1 cellular context compared by ENCODE assay signal in the genomic region with DNA sequence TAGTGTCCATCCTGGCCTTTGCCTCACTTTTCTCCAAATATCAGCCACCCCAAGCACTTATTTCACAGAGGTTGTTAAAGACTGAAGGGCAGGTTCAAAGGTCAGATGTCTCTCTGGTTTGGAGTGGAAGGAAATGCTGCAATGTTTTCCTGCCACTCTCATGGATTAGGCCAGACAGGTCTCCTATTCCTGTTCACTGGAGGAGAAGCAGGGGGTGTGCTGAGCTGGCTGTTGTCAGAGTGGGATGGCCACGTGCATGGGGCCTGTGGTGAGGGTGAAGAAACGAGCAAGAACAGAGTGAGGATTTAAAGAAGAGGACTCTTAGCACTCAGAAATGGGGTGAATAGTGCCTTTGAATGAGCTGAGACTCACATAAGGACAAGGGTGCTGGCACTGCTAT.
TF ChIP-seq lines count a peak whose summit lies in the region.

No MANE protein-coding gene starts in this region.

TF ChIP-seq in HepG2, 621 proteins besides CTCF, POLR2A, EP300 and RAD21 (continues in another document):
- no peak; the same call in 1 of the 2 replicates for TF ChIP-seq HNF4G (IDR thresholded peaks at IDR 0.05; ENCODE audit: borderline replicate concordance, low read depth, low read length)
- TF ChIP-seq HNF4G (CRISPR knock-in tag; IDR thresholded peaks at IDR 0.05; ENCODE audit: borderline replicate concordance, low read depth), result 0 out of 2 replicates have a peak, but pooled peaks have one; percentile 53
- no peak for TF ChIP-seq CC2D1A (CRISPR knock-in tag; IDR thresholded peaks at IDR 0.05)
- no peak for TF ChIP-seq MXD4 (CRISPR knock-in tag; IDR thresholded peaks at IDR 0.05)
- TF ChIP-seq, protein P1, sequence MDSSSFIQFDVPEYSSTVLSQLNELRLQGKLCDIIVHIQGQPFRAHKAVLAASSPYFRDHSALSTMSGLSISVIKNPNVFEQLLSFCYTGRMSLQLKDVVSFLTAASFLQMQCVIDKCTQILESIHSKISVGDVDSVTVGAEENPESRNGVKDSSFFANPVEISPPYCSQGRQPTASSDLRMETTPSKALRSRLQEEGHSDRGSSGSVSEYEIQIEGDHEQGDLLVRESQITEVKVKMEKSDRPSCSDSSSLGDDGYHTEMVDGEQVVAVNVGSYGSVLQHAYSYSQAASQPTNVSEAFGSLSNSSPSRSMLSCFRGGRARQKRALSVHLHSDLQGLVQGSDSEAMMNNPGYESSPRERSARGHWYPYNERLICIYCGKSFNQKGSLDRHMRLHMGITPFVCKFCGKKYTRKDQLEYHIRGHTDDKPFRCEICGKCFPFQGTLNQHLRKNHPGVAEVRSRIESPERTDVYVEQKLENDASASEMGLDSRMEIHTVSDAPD (CRISPR knock-in tag; IDR thresholded peaks at IDR 0.05), result no peak
- TF ChIP-seq, protein P2, sequence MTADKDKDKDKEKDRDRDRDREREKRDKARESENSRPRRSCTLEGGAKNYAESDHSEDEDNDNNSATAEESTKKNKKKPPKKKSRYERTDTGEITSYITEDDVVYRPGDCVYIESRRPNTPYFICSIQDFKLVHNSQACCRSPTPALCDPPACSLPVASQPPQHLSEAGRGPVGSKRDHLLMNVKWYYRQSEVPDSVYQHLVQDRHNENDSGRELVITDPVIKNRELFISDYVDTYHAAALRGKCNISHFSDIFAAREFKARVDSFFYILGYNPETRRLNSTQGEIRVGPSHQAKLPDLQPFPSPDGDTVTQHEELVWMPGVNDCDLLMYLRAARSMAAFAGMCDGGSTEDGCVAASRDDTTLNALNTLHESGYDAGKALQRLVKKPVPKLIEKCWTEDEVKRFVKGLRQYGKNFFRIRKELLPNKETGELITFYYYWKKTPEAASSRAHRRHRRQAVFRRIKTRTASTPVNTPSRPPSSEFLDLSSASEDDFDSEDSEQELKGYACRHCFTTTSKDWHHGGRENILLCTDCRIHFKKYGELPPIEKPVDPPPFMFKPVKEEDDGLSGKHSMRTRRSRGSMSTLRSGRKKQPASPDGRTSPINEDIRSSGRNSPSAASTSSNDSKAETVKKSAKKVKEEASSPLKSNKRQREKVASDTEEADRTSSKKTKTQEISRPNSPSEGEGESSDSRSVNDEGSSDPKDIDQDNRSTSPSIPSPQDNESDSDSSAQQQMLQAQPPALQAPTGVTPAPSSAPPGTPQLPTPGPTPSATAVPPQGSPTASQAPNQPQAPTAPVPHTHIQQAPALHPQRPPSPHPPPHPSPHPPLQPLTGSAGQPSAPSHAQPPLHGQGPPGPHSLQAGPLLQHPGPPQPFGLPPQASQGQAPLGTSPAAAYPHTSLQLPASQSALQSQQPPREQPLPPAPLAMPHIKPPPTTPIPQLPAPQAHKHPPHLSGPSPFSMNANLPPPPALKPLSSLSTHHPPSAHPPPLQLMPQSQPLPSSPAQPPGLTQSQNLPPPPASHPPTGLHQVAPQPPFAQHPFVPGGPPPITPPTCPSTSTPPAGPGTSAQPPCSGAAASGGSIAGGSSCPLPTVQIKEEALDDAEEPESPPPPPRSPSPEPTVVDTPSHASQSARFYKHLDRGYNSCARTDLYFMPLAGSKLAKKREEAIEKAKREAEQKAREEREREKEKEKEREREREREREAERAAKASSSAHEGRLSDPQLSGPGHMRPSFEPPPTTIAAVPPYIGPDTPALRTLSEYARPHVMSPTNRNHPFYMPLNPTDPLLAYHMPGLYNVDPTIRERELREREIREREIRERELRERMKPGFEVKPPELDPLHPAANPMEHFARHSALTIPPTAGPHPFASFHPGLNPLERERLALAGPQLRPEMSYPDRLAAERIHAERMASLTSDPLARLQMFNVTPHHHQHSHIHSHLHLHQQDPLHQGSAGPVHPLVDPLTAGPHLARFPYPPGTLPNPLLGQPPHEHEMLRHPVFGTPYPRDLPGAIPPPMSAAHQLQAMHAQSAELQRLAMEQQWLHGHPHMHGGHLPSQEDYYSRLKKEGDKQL (CRISPR knock-in tag; IDR thresholded peaks at IDR 0.05; ENCODE audit: low read depth), result no peak
- TF ChIP-seq, protein P3, sequence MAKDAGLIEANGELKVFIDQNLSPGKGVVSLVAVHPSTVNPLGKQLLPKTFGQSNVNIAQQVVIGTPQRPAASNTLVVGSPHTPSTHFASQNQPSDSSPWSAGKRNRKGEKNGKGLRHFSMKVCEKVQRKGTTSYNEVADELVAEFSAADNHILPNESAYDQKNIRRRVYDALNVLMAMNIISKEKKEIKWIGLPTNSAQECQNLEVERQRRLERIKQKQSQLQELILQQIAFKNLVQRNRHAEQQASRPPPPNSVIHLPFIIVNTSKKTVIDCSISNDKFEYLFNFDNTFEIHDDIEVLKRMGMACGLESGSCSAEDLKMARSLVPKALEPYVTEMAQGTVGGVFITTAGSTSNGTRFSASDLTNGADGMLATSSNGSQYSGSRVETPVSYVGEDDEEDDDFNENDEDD (CRISPR knock-in tag; IDR thresholded peaks at IDR 0.05; ENCODE audit: borderline replicate concordance), result 0 out of 2 replicates have a peak, but pooled peaks have one; percentile 14
- no peak for TF ChIP-seq SUZ12 (IDR thresholded peaks at IDR 0.05; ENCODE audit: low read depth, low read length)
- no peak for TF ChIP-seq THYN1 (CRISPR knock-in tag; IDR thresholded peaks at IDR 0.05; ENCODE audit: borderline replicate concordance, low read depth)
- no peak for TF ChIP-seq ZNF292 (CRISPR knock-in tag; IDR thresholded peaks at IDR 0.05; ENCODE audit: borderline replicate concordance, low read depth)
- TF ChIP-seq POLR2AphosphoS5 (IDR thresholded peaks at IDR 0.05; ENCODE audit: low read depth, low read length), result no peak
- TF ChIP-seq, protein P4, sequence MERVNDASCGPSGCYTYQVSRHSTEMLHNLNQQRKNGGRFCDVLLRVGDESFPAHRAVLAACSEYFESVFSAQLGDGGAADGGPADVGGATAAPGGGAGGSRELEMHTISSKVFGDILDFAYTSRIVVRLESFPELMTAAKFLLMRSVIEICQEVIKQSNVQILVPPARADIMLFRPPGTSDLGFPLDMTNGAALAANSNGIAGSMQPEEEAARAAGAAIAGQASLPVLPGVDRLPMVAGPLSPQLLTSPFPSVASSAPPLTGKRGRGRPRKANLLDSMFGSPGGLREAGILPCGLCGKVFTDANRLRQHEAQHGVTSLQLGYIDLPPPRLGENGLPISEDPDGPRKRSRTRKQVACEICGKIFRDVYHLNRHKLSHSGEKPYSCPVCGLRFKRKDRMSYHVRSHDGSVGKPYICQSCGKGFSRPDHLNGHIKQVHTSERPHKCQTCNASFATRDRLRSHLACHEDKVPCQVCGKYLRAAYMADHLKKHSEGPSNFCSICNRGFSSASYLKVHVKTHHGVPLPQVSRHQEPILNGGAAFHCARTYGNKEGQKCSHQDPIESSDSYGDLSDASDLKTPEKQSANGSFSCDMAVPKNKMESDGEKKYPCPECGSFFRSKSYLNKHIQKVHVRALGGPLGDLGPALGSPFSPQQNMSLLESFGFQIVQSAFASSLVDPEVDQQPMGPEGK (CRISPR knock-in tag; IDR thresholded peaks at IDR 0.05), result no peak
- TF ChIP-seq HNF4A (CRISPR knock-in tag; IDR thresholded peaks at IDR 0.05), result peak; percentile 82
- no peak for TF ChIP-seq ZNF138 (CRISPR knock-in tag; IDR thresholded peaks at IDR 0.05; ENCODE audit: low read depth)
- TF ChIP-seq, protein P5, sequence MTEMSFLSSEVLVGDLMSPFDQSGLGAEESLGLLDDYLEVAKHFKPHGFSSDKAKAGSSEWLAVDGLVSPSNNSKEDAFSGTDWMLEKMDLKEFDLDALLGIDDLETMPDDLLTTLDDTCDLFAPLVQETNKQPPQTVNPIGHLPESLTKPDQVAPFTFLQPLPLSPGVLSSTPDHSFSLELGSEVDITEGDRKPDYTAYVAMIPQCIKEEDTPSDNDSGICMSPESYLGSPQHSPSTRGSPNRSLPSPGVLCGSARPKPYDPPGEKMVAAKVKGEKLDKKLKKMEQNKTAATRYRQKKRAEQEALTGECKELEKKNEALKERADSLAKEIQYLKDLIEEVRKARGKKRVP (CRISPR knock-in tag; IDR thresholded peaks at IDR 0.05), result peak in 1 of 2 experiments; percentile 41; a peak in 1 of 4 replicates
- TF ChIP-seq PPARG (CRISPR knock-in tag; conservative IDR thresholded peaks at IDR 0.05), result peak; percentile 68; the same call in 1 of the 2 replicates
- TF ChIP-seq PAF1 (CRISPR knock-in tag; IDR thresholded peaks at IDR 0.05), result no peak
- no peak for TF ChIP-seq ZNF460 (CRISPR knock-in tag; IDR thresholded peaks at IDR 0.05; ENCODE audit: borderline replicate concordance)
- TF ChIP-seq SMYD3 (CRISPR knock-in tag; IDR thresholded peaks at IDR 0.05), result no peak
- no peak for TF ChIP-seq HMG20B (CRISPR knock-in tag; conservative IDR thresholded peaks at IDR 0.05)
- TF ChIP-seq ZNF10 (CRISPR knock-in tag; IDR thresholded peaks at IDR 0.05; ENCODE audit: borderline replicate concordance, low read depth), result no peak
- TF ChIP-seq, protein P6, sequence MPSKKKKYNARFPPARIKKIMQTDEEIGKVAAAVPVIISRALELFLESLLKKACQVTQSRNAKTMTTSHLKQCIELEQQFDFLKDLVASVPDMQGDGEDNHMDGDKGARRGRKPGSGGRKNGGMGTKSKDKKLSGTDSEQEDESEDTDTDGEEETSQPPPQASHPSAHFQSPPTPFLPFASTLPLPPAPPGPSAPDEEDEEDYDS (CRISPR knock-in tag; IDR thresholded peaks at IDR 0.05), result no peak
- no peak for TF ChIP-seq ZNF83 (CRISPR knock-in tag; IDR thresholded peaks at IDR 0.05; ENCODE audit: borderline replicate concordance)
- TF ChIP-seq KDM6A (CRISPR knock-in tag; IDR thresholded peaks at IDR 0.05; ENCODE audit: low read depth), result 0 out of 2 replicates have a peak, but pooled peaks have one; percentile 24
- peak; percentile 57 for TF ChIP-seq NR2F6 (IDR thresholded peaks at IDR 0.05)
- TF ChIP-seq NR2F6 (CRISPR knock-in tag; IDR thresholded peaks at IDR 0.05), result peak; percentile 52
- TF ChIP-seq, protein P7, sequence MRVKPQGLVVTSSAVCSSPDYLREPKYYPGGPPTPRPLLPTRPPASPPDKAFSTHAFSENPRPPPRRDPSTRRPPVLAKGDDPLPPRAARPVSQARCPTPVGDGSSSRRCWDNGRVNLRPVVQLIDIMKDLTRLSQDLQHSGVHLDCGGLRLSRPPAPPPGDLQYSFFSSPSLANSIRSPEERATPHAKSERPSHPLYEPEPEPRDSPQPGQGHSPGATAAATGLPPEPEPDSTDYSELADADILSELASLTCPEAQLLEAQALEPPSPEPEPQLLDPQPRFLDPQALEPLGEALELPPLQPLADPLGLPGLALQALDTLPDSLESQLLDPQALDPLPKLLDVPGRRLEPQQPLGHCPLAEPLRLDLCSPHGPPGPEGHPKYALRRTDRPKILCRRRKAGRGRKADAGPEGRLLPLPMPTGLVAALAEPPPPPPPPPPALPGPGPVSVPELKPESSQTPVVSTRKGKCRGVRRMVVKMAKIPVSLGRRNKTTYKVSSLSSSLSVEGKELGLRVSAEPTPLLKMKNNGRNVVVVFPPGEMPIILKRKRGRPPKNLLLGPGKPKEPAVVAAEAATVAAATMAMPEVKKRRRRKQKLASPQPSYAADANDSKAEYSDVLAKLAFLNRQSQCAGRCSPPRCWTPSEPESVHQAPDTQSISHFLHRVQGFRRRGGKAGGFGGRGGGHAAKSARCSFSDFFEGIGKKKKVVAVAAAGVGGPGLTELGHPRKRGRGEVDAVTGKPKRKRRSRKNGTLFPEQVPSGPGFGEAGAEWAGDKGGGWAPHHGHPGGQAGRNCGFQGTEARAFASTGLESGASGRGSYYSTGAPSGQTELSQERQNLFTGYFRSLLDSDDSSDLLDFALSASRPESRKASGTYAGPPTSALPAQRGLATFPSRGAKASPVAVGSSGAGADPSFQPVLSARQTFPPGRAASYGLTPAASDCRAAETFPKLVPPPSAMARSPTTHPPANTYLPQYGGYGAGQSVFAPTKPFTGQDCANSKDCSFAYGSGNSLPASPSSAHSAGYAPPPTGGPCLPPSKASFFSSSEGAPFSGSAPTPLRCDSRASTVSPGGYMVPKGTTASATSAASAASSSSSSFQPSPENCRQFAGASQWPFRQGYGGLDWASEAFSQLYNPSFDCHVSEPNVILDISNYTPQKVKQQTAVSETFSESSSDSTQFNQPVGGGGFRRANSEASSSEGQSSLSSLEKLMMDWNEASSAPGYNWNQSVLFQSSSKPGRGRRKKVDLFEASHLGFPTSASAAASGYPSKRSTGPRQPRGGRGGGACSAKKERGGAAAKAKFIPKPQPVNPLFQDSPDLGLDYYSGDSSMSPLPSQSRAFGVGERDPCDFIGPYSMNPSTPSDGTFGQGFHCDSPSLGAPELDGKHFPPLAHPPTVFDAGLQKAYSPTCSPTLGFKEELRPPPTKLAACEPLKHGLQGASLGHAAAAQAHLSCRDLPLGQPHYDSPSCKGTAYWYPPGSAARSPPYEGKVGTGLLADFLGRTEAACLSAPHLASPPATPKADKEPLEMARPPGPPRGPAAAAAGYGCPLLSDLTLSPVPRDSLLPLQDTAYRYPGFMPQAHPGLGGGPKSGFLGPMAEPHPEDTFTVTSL (CRISPR knock-in tag; IDR thresholded peaks at IDR 0.05; ENCODE audit: borderline replicate concordance), result no peak
- TF ChIP-seq ZNF598 (CRISPR knock-in tag; IDR thresholded peaks at IDR 0.05; ENCODE audit: borderline replicate concordance), result no peak
- peak; percentile 43; the same call in 1 of the 2 replicates for TF ChIP-seq ZFX (CRISPR knock-in tag; IDR thresholded peaks at IDR 0.05; ENCODE audit: low read depth)
- TF ChIP-seq CENPT (CRISPR knock-in tag; IDR thresholded peaks at IDR 0.05; ENCODE audit: low read depth), result no peak
- no peak for TF ChIP-seq ERF (CRISPR knock-in tag; IDR thresholded peaks at IDR 0.05)
- no peak for TF ChIP-seq ISX (CRISPR knock-in tag; conservative IDR thresholded peaks at IDR 0.05)
- TF ChIP-seq, protein P8, sequence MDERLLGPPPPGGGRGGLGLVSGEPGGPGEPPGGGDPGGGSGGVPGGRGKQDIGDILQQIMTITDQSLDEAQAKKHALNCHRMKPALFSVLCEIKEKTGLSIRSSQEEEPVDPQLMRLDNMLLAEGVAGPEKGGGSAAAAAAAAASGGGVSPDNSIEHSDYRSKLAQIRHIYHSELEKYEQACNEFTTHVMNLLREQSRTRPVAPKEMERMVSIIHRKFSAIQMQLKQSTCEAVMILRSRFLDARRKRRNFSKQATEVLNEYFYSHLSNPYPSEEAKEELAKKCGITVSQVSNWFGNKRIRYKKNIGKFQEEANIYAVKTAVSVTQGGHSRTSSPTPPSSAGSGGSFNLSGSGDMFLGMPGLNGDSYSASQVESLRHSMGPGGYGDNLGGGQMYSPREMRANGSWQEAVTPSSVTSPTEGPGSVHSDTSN (CRISPR knock-in tag; IDR thresholded peaks at IDR 0.05), result peak; percentile 25; the same call in 1 of the 2 replicates
- no peak for TF ChIP-seq NFE2 (CRISPR knock-in tag; IDR thresholded peaks at IDR 0.05)
- 0 out of 2 replicates have a peak, but pooled peaks have one; percentile 34 for TF ChIP-seq EED (CRISPR knock-in tag; IDR thresholded peaks at IDR 0.05)
- TF ChIP-seq SP5 (CRISPR knock-in tag; IDR thresholded peaks at IDR 0.05; ENCODE audit: borderline replicate concordance, low read depth), result no peak
- 0 out of 2 replicates have a peak, but pooled peaks have one; percentile 33 for TF ChIP-seq TGIF2 (CRISPR knock-in tag; IDR thresholded peaks at IDR 0.05)
- TF ChIP-seq AGO2 (optimal IDR thresholded peaks at IDR 0.05; ENCODE audit: low read depth, low read length), result no peak
- no peak for TF ChIP-seq ZNF24 (IDR thresholded peaks at IDR 0.05)
- no peak for TF ChIP-seq SOX5 (CRISPR knock-in tag; IDR thresholded peaks at IDR 0.05; ENCODE audit: borderline replicate concordance)
- no peak for TF ChIP-seq MAFK (conservative IDR thresholded peaks at IDR 0.05 in 1 of 2, IDR thresholded peaks at IDR 0.05 in 1 of 2; ENCODE audit: low read length in 2 of 2)
- no peak for TF ChIP-seq RNF2 (conservative IDR thresholded peaks at IDR 0.05; ENCODE audit: low read depth)
- no peak for TF ChIP-seq EHMT2 (IDR thresholded peaks at IDR 0.05; ENCODE audit: borderline replicate concordance, low read depth, low read length)
- no peak for TF ChIP-seq EZH2 (conservative IDR thresholded peaks at IDR 0.05; ENCODE audit: low read depth, low read length)
